10 cellular contexts compared by ENCODE assay signal in the genomic region with DNA sequence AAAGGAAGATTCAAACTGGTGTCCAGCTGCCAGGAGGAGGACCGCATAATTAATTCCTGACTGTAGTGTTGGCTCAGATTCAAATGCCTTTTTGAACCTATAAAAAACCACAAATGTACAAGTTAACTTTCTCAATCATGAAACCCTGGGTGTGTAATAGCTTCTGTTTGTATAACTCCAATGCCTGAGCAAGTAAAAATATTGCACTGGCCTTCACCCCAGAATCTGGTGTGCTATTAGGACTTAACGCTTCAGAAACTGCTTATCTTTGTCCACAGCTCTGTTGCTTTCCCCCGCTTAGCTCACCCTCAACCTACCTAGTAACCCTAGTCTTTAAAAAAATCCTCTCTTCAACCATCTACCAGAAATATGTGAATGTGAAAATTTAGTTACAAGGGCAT.
DNase-seq lines count a peak whose midpoint lies in the region; ATAC-seq and TF ChIP-seq lines count a peak whose summit lies in the region.
"Had no signal": no experiment of that assay in that cellular context is flagged by ENCODE, and none has a peak within 500 bp of the region (broad histone marks: within the 10 kb centered on the region; RNA-seq: fewer than 3 reads in every experiment).

No MANE protein-coding gene starts in this region.

- H3F3A ChIP-seq in GM23248 (ENCODE audit: insufficient read depth): peaks cover 10% of the 10 kb centered on the region; the same call in 1 of the 2 replicates

- no peaks in the 10 kb centered on the region for H3K9me2 ChIP-seq in GM23248 (ENCODE audit: insufficient read depth)

- H3K27ac ChIP-seq in GM23248: no peak overlapping the region
- no peak overlapping the region for H3K27ac ChIP-seq in SK-N-MC

- H3K4me2 ChIP-seq in GM23248 (ENCODE audit: unreplicated experiment): peak overlapping the region; percentile 67

- H3K27me3 ChIP-seq in GM23248 (replicated peaks; ENCODE audit: insufficient read depth): no peaks in the 10 kb centered on the region
- H3K27me3 ChIP-seq: ovary had no signal

- in situ Hi-C loops in GM23248 (cut with MboI): no loop called here

- 32 to 33% methylated on average over 3 of the region's 3 CpGs for WGBS in GM23248 (ENCODE audit: low coverage in 1 of 2, low lambda C conversion rate in 2 of 2, missing lambda C conversion rate in 2 of 2), 2 experiments

- H3K36me3 ChIP-seq in GM23248 (ENCODE audit: low read depth) (no peaks in the 10 kb centered on the region), SK-N-MC (ENCODE audit: insufficient read depth, low read length) (peaks cover 17% of the 10 kb centered on the region)
- H3K36me3 ChIP-seq: ovary had no signal

- intact Hi-C loops in sciatic nerve (cut with DNase I): no loop called here

- H3K9ac ChIP-seq in GM23248 (no peak overlapping the region), SK-N-MC (ENCODE audit: insufficient read length) (no peak overlapping the region)

- H2AFZ ChIP-seq in GM23248: no peak overlapping the region

- no peaks in the 10 kb centered on the region for H4K20me1 ChIP-seq in GM23248 (ENCODE audit: insufficient read depth)

- H3K9me3 ChIP-seq in GM23248 (ENCODE audit: low read depth) (no peaks in the 10 kb centered on the region), SK-N-MC (ENCODE audit: low read depth, low read length) (no peaks in the 10 kb centered on the region)
- H3K9me3 ChIP-seq: ovary had no signal

- H3K4me3 ChIP-seq in GM23248 (peak overlapping the region; percentile 10; the same call in 1 of the 2 replicates), SK-N-MC (no peak overlapping the region), fibroblast of mammary gland (ENCODE audit: control insufficient read depth, low read depth, low read length) (no peak overlapping the region)
- H3K4me3 ChIP-seq: ovary had no signal

- H3K79me2 ChIP-seq in GM23248 (ENCODE audit: insufficient read depth): no peaks in the 10 kb centered on the region

- peaks cover 12% of the 10 kb centered on the region for H3K4me1 ChIP-seq in GM23248 (ENCODE audit: insufficient read depth)

- ATAC-seq in sciatic nerve: peak; percentile 86
- no peak for ATAC-seq in GM21576 (IDR thresholded peaks at IDR 0.05; ENCODE audit: unreplicated experiment)
- no peak for ATAC-seq in GM19397 (IDR thresholded peaks at IDR 0.05; ENCODE audit: unreplicated experiment)
- ATAC-seq in HG03354 (IDR thresholded peaks at IDR 0.05; ENCODE audit: poor library complexity, severe bottlenecking, unreplicated experiment): no peak

- peak; percentile 83 for DNase-seq in GM23248
- DNase-seq in SK-N-MC (ENCODE audit: low read depth, low spot score): peak; percentile 22
- DNase-seq in fibroblast of mammary gland (ENCODE audit: low read depth): peak; percentile 97
- DNase-seq in sciatic nerve (ENCODE audit: low spot score): no peak
- no peak for DNase-seq in germinal center (ENCODE audit: low spot score)
- DNase-seq: activated CD4-positive, alpha-beta T cell treated with anti-CD3 and anti-CD28 coated beads, Interleukin-2, amount 10 ng/mL, durations not matched to agents 7 days and 5 days had no signal

- TF ChIP-seq CTCF in fibroblast of mammary gland (conservative IDR thresholded peaks at IDR 0.05; ENCODE audit: control insufficient read depth, insufficient read depth, low read depth, low read length): no peak

Comparison
In these comparisons a context has a peak if more than half of its experiments do, and no peak if none do; other contexts are left out.
1. DNase-seq: peak in GM23248 (single experiment), SK-N-MC (single experiment) and fibroblast of mammary gland (single experiment); none in sciatic nerve (single experiment) and germinal center (single experiment).